Comparison of ENCODE assay signal across 8 cellular contexts in genomic region chr13:113863511-113864302, GRCh38. TPM values are rescaled to one million over a fixed set of nuclear protein-coding genes. Genes with fewer than 3 reads are reported as not detected.
DNase-seq lines count a peak whose midpoint lies in the region; ATAC-seq, FAIRE-seq and TF ChIP-seq lines count a peak whose summit lies in the region.

GAS6 (minus strand) TSS chr13:113864076; CDS start chr13:113863920, 156 bp downstream.

- H3K9me3 ChIP-seq in esophagus muscularis mucosa (no peaks in the 10 kb centered on the region), muscle layer of colon (ENCODE audit: low read length) (no peaks in the 10 kb centered on the region)

- TF ChIP-seq CTCF in esophagus muscularis mucosa (IDR thresholded peaks at IDR 0.05): peak in 2 of 3 experiments; percentile 22 to 23

- POLR2A ChIA-PET in activated CD4-positive, alpha-beta memory T cell treated with anti-CD3 and anti-CD28 coated beads for 36 hours (lab: Charles Lee): no interaction called here

- H3K27me3 ChIP-seq in esophagus muscularis mucosa: no peaks in the 10 kb centered on the region
- peaks cover 0 to under 1% of the 10 kb centered on the region in 2 donors for H3K27me3 ChIP-seq in muscle layer of colon (ENCODE audit: control insufficient read depth in 1 of 2, insufficient read depth in 2 of 2, low read length in 2 of 2)

- ATAC-seq in HG03095 (IDR thresholded peaks at IDR 0.05; ENCODE audit: unreplicated experiment) (peak; percentile 27), GM18517 (IDR thresholded peaks at IDR 0.05; ENCODE audit: unreplicated experiment) (no peak), GM19328 (IDR thresholded peaks at IDR 0.05; ENCODE audit: unreplicated experiment) (no peak)

- no peak for TF ChIP-seq POLR2A in esophagus muscularis mucosa (IDR thresholded peaks at IDR 0.05; ENCODE audit: low read depth)

- peaks cover 5% of the 10 kb centered on the region for H3K36me3 Mint-ChIP-seq in activated CD4-positive, alpha-beta memory T cell treated with anti-CD3 and anti-CD28 coated beads for 36 hours

- FAIRE-seq in urothelium cell line (lab: Jason Lieb, UNC): no peak

- TF ChIP-seq EP300 in esophagus muscularis mucosa (IDR thresholded peaks at IDR 0.05): no peak

- peaks cover 10% of the 10 kb centered on the region for H3K9me3 Mint-ChIP-seq in activated CD4-positive, alpha-beta memory T cell treated with anti-CD3 and anti-CD28 coated beads for 36 hours

- H3K4me1 ChIP-seq in esophagus muscularis mucosa (peaks cover 38 to 64% (median 51%) of the 10 kb centered on the region in 4 donors), muscle layer of colon (ENCODE audit: insufficient read depth, low read length) (peaks cover 7% of the 10 kb centered on the region)

- peak; percentile 50 for DNase-seq in Daoy (ENCODE audit: low read depth)
- no peak for DNase-seq in activated CD4-positive, alpha-beta memory T cell treated with anti-CD3 and anti-CD28 coated beads for 36 hours
- no peak for DNase-seq in esophagus muscularis mucosa (ENCODE audit: extremely low spot score)
- DNase-seq in urothelium cell line (ENCODE audit: low spot score): peak; percentile 80

- peak within 1 kb of the TSS; percentile 84 to 94 (median 90) for H3K4me3 ChIP-seq in esophagus muscularis mucosa
- H3K4me3 ChIP-seq in muscle layer of colon (ENCODE audit: low read depth in 1 of 2, low read length in 2 of 2): peak within 1 kb of the TSS; percentile 72 to 96

- H3K36me3 ChIP-seq in esophagus muscularis mucosa (peaks cover 0 to 8% (median 4%) of the 10 kb centered on the region in 4 donors), muscle layer of colon (ENCODE audit: insufficient read depth, low read length) (no peaks in the 10 kb centered on the region)

- peaks cover 12% of the 10 kb centered on the region for H3K4me1 Mint-ChIP-seq in activated CD4-positive, alpha-beta memory T cell treated with anti-CD3 and anti-CD28 coated beads for 36 hours (ENCODE audit: low read depth)

- intact Hi-C loops in activated CD4-positive, alpha-beta memory T cell treated with anti-CD3 and anti-CD28 coated beads for 36 hours (cut with micrococcal nuclease): no loop called here
- intact Hi-C loops in esophagus muscularis mucosa (cut with DNase I): loop anchor here (2.0 kb wide), 2 partner anchors 41 to 43 kb away; no protein-coding TSS in a partner anchor

- H3K27ac ChIP-seq in esophagus muscularis mucosa (replicated peaks in 1 of 4): peak within 1 kb of the TSS; percentile 96 to 99 (median 98)
- H3K27ac ChIP-seq in muscle layer of colon (ENCODE audit: low read depth, low read length): peak within 1 kb of the TSS; percentile 82

- peaks cover 40% of the 10 kb centered on the region for H3K27me3 Mint-ChIP-seq in activated CD4-positive, alpha-beta memory T cell treated with anti-CD3 and anti-CD28 coated beads for 36 hours

- peak within 1 kb of the TSS; percentile 39 for H3K9ac ChIP-seq in muscle layer of colon (ENCODE audit: low read length)

- H3K4me3 Mint-ChIP-seq in activated CD4-positive, alpha-beta memory T cell treated with anti-CD3 and anti-CD28 coated beads for 36 hours: peak within 1 kb of the TSS; percentile 64

- CTCF ChIA-PET in activated CD4-positive, alpha-beta memory T cell treated with anti-CD3 and anti-CD28 coated beads for 36 hours (lab: Charles Lee): interaction anchor here (0.9 kb wide), 1 partner anchor 139 kb away, joined by 3 read pairs; no protein-coding TSS in a partner anchor

- 0% methylated on average over 49 of the region's 118 CpGs for WGBS in esophagus muscularis mucosa

- no peak within 1 kb of the TSS for H3K27ac Mint-ChIP-seq in activated CD4-positive, alpha-beta memory T cell treated with anti-CD3 and anti-CD28 coated beads for 36 hours

RNA-seq across cellular contexts. Expression of gene GAS6, which starts in this region (rescaled TPM):
- 37.1 and 42.2 TPM in 2 replicates for total RNA-seq in Daoy (2014; rRNA removed; shearing (Covaris generic))
- total RNA-seq in activated CD4-positive, alpha-beta memory T cell treated with anti-CD3 and anti-CD28 coated beads for 36 hours: 1 to 10 TPM; 1.5 TPM
- 100 to 1,000 TPM; 241 to 459 (median 346) TPM for total RNA-seq in esophagus muscularis mucosa

Comparison
In these comparisons a context has a peak if more than half of its experiments do, and no peak if none do; other contexts are left out.
1. RNA of gene GAS6 (total RNA-seq): 241 to 459 TPM in esophagus muscularis mucosa and 37.1 to 42.2 TPM in Daoy; 1.5 TPM in activated CD4-positive, alpha-beta memory T cell treated with anti-CD3 and anti-CD28 coated beads for 36 hours; every median in the first group is over 10 times any median in the second.
2. DNase-seq: peak in Daoy (single experiment) and urothelium cell line (single experiment); none in activated CD4-positive, alpha-beta memory T cell treated with anti-CD3 and anti-CD28 coated beads for 36 hours (single experiment) and esophagus muscularis mucosa (single experiment).